In genomic region chr5:65394078-65394477, GRCh38 we compare ENCODE assay signal across 11 cellular contexts.
DNase-seq lines count a peak whose midpoint lies in the region; ATAC-seq, FAIRE-seq and TF ChIP-seq lines count a peak whose summit lies in the region.
"Had no signal": no experiment of that assay in that cellular context is flagged by ENCODE, and none has a peak within 500 bp of the region (broad histone marks: within the 10 kb centered on the region; RNA-seq: fewer than 3 reads in every experiment).

No MANE protein-coding gene starts in this region.

- DNase-seq in HTR-8/SVneo (ENCODE audit: insufficient read length, low spot score) = peak; percentile 26
- DNase-seq in endothelial cell of umbilical vein (ENCODE audit: low read depth, low spot score) = peak; percentile 17
- peak; percentile 59 to 89 (median 82) for DNase-seq in right lobe of liver
- DNase-seq in RPMI8226 = no peak
- DNase-seq in neuronal stem cell (ENCODE audit: low spot score) = no peak
- no peak for DNase-seq in NCI-H82 treated with DMSO at 0.1 percent for 48 hours (lab: John Stamatoyannopoulos, UW; ENCODE audit: unreplicated experiment)
- DNase-seq: activated naive CD8-positive, alpha-beta T cell treated with anti-CD3 and anti-CD28 coated beads, Interleukin-2, amount 10 ng/mL, durations not matched to agents 7 days and 5 days had no signal

- H3K4me1 ChIP-seq in ACC112 (ENCODE audit: control insufficient read depth, insufficient read depth, low read length, unreplicated experiment) = peaks cover 22% of the 10 kb centered on the region
- peaks cover 7% of the 10 kb centered on the region for H3K4me1 ChIP-seq in endothelial cell of umbilical vein (ENCODE audit: control insufficient read depth, extremely low read depth, insufficient read depth, low read length)
- peaks cover 0 to 11% (median 0%) of the 10 kb centered on the region in 4 donors for H3K4me1 ChIP-seq in right lobe of liver
- H3K4me1 ChIP-seq in neuronal stem cell (ENCODE audit: control insufficient read depth in 2 of 2, insufficient read depth in 1 of 2, low read depth in 1 of 2, low read length in 2 of 2) = peaks cover 0 to 1% of the 10 kb centered on the region in 2 donors
- H3K4me1 ChIP-seq: BLaER1 treated with 17β-estradiol and CSF1 and Interleukin-3, amounts not matched to agents 10 nM and 100 nM had no signal

- no peak overlapping the region for H3K18ac ChIP-seq in neuronal stem cell (ENCODE audit: low read length)

- no peak overlapping the region for H3K4me3 ChIP-seq in ACC112 (ENCODE audit: low read depth, low read length)
- no peak overlapping the region for H3K4me3 ChIP-seq in endothelial cell of umbilical vein (replicated peaks in 1 of 3; ENCODE audit: insufficient read depth in 1 of 3, low read depth in 1 of 3, low read length in 3 of 3)
- no peak overlapping the region for H3K4me3 ChIP-seq in right lobe of liver
- no peak overlapping the region for H3K4me3 ChIP-seq in neuronal stem cell (ENCODE audit: low read length in 2 of 2)
- H3K4me3 ChIP-seq: BLaER1 treated with 17β-estradiol and CSF1 and Interleukin-3, amounts not matched to agents 10 nM and 100 nM had no signal

- H4K8ac ChIP-seq in neuronal stem cell (ENCODE audit: low read depth, low read length) = no peak overlapping the region

- dilution Hi-C loops in endothelial cell of umbilical vein (cut with MboI; ENCODE audit: extremely low pct_ligation_motif_present, low sequenced_read_pairs) = no loop called here

- no peak overlapping the region for H4K91ac ChIP-seq in neuronal stem cell (ENCODE audit: low read depth, low read length, poor library complexity)

- H3K36me3 ChIP-seq in ACC112 (ENCODE audit: insufficient read depth, low read length) (no peaks in the 10 kb centered on the region), endothelial cell of umbilical vein (ENCODE audit: control insufficient read depth in 2 of 2, extremely low read depth in 1 of 2, insufficient read depth in 2 of 2, low read length in 2 of 2) (peaks cover 0 to 2% of the 10 kb centered on the region in 2 experiments), right lobe of liver (no peaks in the 10 kb centered on the region), neuronal stem cell (replicated peaks in 1 of 2; ENCODE audit: control insufficient read depth in 2 of 2, insufficient read depth in 2 of 2, low read length in 2 of 2) (no peaks in the 10 kb centered on the region)
- H3K36me3 ChIP-seq: BLaER1 treated with 17β-estradiol and CSF1 and Interleukin-3, amounts not matched to agents 10 nM and 100 nM had no signal

- no peak overlapping the region for H2BK5ac ChIP-seq in neuronal stem cell (ENCODE audit: low read length)

- H3K9ac ChIP-seq in endothelial cell of umbilical vein (replicated peaks; ENCODE audit: extremely low read depth, insufficient read depth, low read length) (no peak overlapping the region), neuronal stem cell (ENCODE audit: low read depth, low read length, poor library complexity) (no peak overlapping the region)
- H3K9ac ChIP-seq: BLaER1 treated with 17β-estradiol and CSF1 and Interleukin-3, amounts not matched to agents 10 nM and 100 nM had no signal

- TF ChIP-seq CTCF in endothelial cell of umbilical vein (IDR thresholded peaks at IDR 0.05; ENCODE audit: extremely low read depth in 1 of 2, insufficient read depth in 1 of 2, low read depth in 1 of 2, low read length in 2 of 2) (no peak), right lobe of liver (IDR thresholded peaks at IDR 0.05) (no peak)

- no peak overlapping the region for H3K4ac ChIP-seq in neuronal stem cell (ENCODE audit: low read length)

- no peak for FAIRE-seq in HTR-8/SVneo (lab: Jason Lieb, UNC)
- no peak for FAIRE-seq in endothelial cell of umbilical vein (lab: Jason Lieb, UNC)

- no peak overlapping the region for H3K23ac ChIP-seq in neuronal stem cell (ENCODE audit: low read depth, low read length, poor library complexity)

- no peak overlapping the region for H2BK120ac ChIP-seq in neuronal stem cell (ENCODE audit: low read depth, low read length)

- POLR2A ChIA-PET in endothelial cell of umbilical vein (lab: Charles Lee) = no interaction called here

- H3K9me1 ChIP-seq in endothelial cell of umbilical vein (replicated peaks; ENCODE audit: control insufficient read depth, extremely low read depth, insufficient read depth, low read length) = no peaks in the 10 kb centered on the region

- no peak overlapping the region for H2BK12ac ChIP-seq in neuronal stem cell (ENCODE audit: low read length)

- H3K14ac ChIP-seq in neuronal stem cell (ENCODE audit: low read length) = no peak overlapping the region

- intact Hi-C loops in endothelial cell of umbilical vein (cut with micrococcal nuclease) (no loop called here), right lobe of liver (cut with DNase I) (no loop called here)

- no TSS peak for BruUV-seq in endothelial cell of umbilical vein (replicated peaks; lab: Mats Ljungman, UMichigan)

- CTCF ChIA-PET in endothelial cell of umbilical vein (lab: Charles Lee) = interaction anchor here (0.8 kb wide), 1 partner anchor 107 kb away, joined by 4 read pairs; no protein-coding TSS in a partner anchor

- H4K20me1 ChIP-seq in endothelial cell of umbilical vein (replicated peaks; ENCODE audit: control insufficient read depth, extremely low read depth, insufficient read depth, low read length) = no peaks in the 10 kb centered on the region
- H4K20me1 ChIP-seq: BLaER1 treated with 17β-estradiol and CSF1 and Interleukin-3, amounts not matched to agents 10 nM and 100 nM had no signal

- ATAC-seq in right lobe of liver = peak; percentile 97 to 100 (median 100)
- ATAC-seq in GM19351 (IDR thresholded peaks at IDR 0.05; ENCODE audit: unreplicated experiment) = no peak
- ATAC-seq: stimulated activated effector memory CD8-positive, alpha-beta T cell treated with anti-CD3 and anti-CD28 coated beads, Interleukin-12 subunit alpha, Interleukin-12 subunit beta, amount 100 ng/mL, for 72 hours had no signal

- H2AFZ ChIP-seq in ACC112 (ENCODE audit: low read length, unreplicated experiment) (no peak overlapping the region), endothelial cell of umbilical vein (ENCODE audit: low read depth, low read length) (no peak overlapping the region), neuronal stem cell (ENCODE audit: low read length) (no peak overlapping the region)

- H3K4me2 ChIP-seq in endothelial cell of umbilical vein (ENCODE audit: insufficient read depth, low read length) (no peak overlapping the region), neuronal stem cell (ENCODE audit: insufficient read depth, low read length, poor library complexity, severe bottlenecking) (no peak overlapping the region)
- H3K4me2 ChIP-seq: BLaER1 treated with 17β-estradiol and CSF1 and Interleukin-3, amounts not matched to agents 10 nM and 100 nM had no signal

- H2BK15ac ChIP-seq in neuronal stem cell (ENCODE audit: low read length) = no peak overlapping the region

- H2AK5ac ChIP-seq in neuronal stem cell (ENCODE audit: low read depth, low read length) = no peak overlapping the region

- TF ChIP-seq POLR2A in endothelial cell of umbilical vein (IDR thresholded peaks at IDR 0.05; ENCODE audit: low read depth, low read length) = no peak
- no peak for TF ChIP-seq POLR2A in right lobe of liver (IDR thresholded peaks at IDR 0.05)

- no peaks in the 10 kb centered on the region for H3K27me3 ChIP-seq in ACC112 (ENCODE audit: insufficient read depth, low read length)
- H3K27me3 ChIP-seq in endothelial cell of umbilical vein (ENCODE audit: control insufficient read depth in 2 of 2, insufficient read depth in 2 of 2, low read length in 2 of 2) = no peaks in the 10 kb centered on the region
- H3K27me3 ChIP-seq in right lobe of liver = no peaks in the 10 kb centered on the region
- no peaks in the 10 kb centered on the region for H3K27me3 ChIP-seq in neuronal stem cell (ENCODE audit: control insufficient read depth in 3 of 3, insufficient read depth in 3 of 3, low read depth in 1 of 3, low read length in 3 of 3)
- H3K27me3 ChIP-seq: BLaER1 treated with 17β-estradiol and CSF1 and Interleukin-3, amounts not matched to agents 10 nM and 100 nM had no signal

- WGBS in right lobe of liver (ENCODE audit: insufficient coverage, low coverage, low lambda C conversion rate, missing lambda C conversion rate) = 28% methylated on average over 2 of the region's 2 CpGs
- WGBS in neuronal stem cell (ENCODE audit: extremely low coverage in 2 of 2, insufficient read length in 2 of 2, insufficient replicate concordance in 1 of 2), 2 donors = no CpG with 5 or more reads among the region's 2 CpGs

- H3K27ac ChIP-seq in ACC112 (ENCODE audit: low read depth, low read length) = peak overlapping the region; percentile 44
- no peak overlapping the region for H3K27ac ChIP-seq in endothelial cell of umbilical vein (ENCODE audit: insufficient read depth, low read depth, low read length)
- H3K27ac ChIP-seq in right lobe of liver = no peak overlapping the region
- no peak overlapping the region for H3K27ac ChIP-seq in neuronal stem cell (replicated peaks; ENCODE audit: low read length)
- H3K27ac ChIP-seq: BLaER1 treated with 17β-estradiol and CSF1 and Interleukin-3, amounts not matched to agents 10 nM and 100 nM had no signal

- no peaks in the 10 kb centered on the region for H3K79me2 ChIP-seq in ACC112 (ENCODE audit: control insufficient read depth, insufficient read depth, low read length, unreplicated experiment)
- peaks cover 2% of the 10 kb centered on the region for H3K79me2 ChIP-seq in endothelial cell of umbilical vein (ENCODE audit: control insufficient read depth, insufficient read depth, low read length)

- H3K9me3 ChIP-seq in endothelial cell of umbilical vein (replicated peaks; ENCODE audit: control insufficient read depth, insufficient read depth, low read length) (no peaks in the 10 kb centered on the region), right lobe of liver (no peaks in the 10 kb centered on the region), neuronal stem cell (replicated peaks in 1 of 2; ENCODE audit: control insufficient read depth in 2 of 2, insufficient read depth in 1 of 2, low read depth in 1 of 2, low read length in 2 of 2) (no peaks in the 10 kb centered on the region)
- H3K9me3 ChIP-seq: BLaER1 treated with 17β-estradiol and CSF1 and Interleukin-3, amounts not matched to agents 10 nM and 100 nM had no signal

- H3K79me1 ChIP-seq in neuronal stem cell (ENCODE audit: low read depth, low read length) = no peaks in the 10 kb centered on the region

TF ChIP-seq in endothelial cell of umbilical vein, 7 proteins besides CTCF, POLR2A, EP300 and RAD21 (continues in another document):
- no peak for TF ChIP-seq JUN (IDR thresholded peaks at IDR 0.05; ENCODE audit: borderline replicate concordance, insufficient read depth, insufficient read length, low read depth)
- no peak for TF ChIP-seq GATA2 (IDR thresholded peaks at IDR 0.05; ENCODE audit: insufficient read depth, insufficient read length, low read depth, low read length)
- TF ChIP-seq FOS (IDR thresholded peaks at IDR 0.05; ENCODE audit: borderline replicate concordance, insufficient read depth, low read length) = no peak
- no peak for TF ChIP-seq POLR2AphosphoS5 (IDR thresholded peaks at IDR 0.05; ENCODE audit: insufficient read depth, low read depth, low read length)
- TF ChIP-seq MYC (IDR thresholded peaks at IDR 0.05; ENCODE audit: low read depth, low read length) = no peak
- no peak for TF ChIP-seq EZH2 (IDR thresholded peaks at IDR 0.05; ENCODE audit: borderline replicate concordance, low read depth, low read length, severe bottlenecking)

Comparison
In these comparisons a context has a peak if more than half of its experiments do, and no peak if none do; other contexts are left out.
1. DNase-seq: peak in HTR-8/SVneo (single experiment), endothelial cell of umbilical vein (single experiment) and right lobe of liver (3 of 3); none in RPMI8226 (single experiment), neuronal stem cell (single experiment) and NCI-H82 treated with DMSO at 0.1 percent for 48 hours (single experiment).